Comparison of ENCODE assay signal across 8 cellular contexts in the genomic region with DNA sequence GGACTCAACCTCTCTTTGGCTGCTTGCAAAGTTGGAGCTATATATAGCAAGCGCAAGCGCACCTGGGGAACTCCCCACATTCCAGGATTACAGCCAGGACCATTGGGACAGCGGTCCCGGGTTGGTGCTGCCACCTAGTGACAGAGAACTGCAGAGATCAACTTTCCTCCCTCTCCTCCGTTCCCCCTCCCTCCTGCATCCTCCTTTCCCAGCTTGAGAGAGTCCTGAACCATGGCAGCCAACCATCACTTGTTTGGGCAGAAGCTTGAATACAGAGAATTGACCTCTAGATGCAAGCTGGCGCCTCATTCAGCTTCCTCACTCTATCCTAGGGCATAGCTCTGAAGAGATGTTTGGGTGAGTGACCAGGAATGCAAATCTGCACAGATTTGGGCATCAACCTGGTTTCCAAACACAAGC. TPM values are rescaled to one million over a fixed set of nuclear protein-coding genes. Genes with fewer than 3 reads are reported as not detected.
DNase-seq lines count a peak whose midpoint lies in the region; ATAC-seq and TF ChIP-seq lines count a peak whose summit lies in the region.

No MANE protein-coding gene starts in this region.

- H3K4me3 ChIP-seq in LNCaP clone FGC (ENCODE audit: low read depth, low read length) (no peak overlapping the region), RWPE2 (ENCODE audit: severe bottlenecking) (no peak overlapping the region), left ventricle myocardium inferior (no peak overlapping the region)

- peak; percentile 93 for TF ChIP-seq CTCF in LNCaP clone FGC (IDR thresholded peaks at IDR 0.05; ENCODE audit: control insufficient read depth, extremely low read depth, insufficient read depth)
- peak; percentile 99 for TF ChIP-seq CTCF in RWPE2 (IDR thresholded peaks at IDR 0.05; ENCODE audit: poor library complexity, severe bottlenecking)
- TF ChIP-seq CTCF in left ventricle myocardium inferior (IDR thresholded peaks at IDR 0.05; ENCODE audit: borderline replicate concordance): peak; percentile 81

- no peak overlapping the region for H3K27ac ChIP-seq in RWPE2 (ENCODE audit: poor library complexity, severe bottlenecking)
- H3K27ac ChIP-seq in left ventricle myocardium inferior (replicated peaks): no peak overlapping the region

- DNase-seq in activated gamma-delta T cell treated with Interleukin-2 at 50 U/mL for 16 hours (peak; percentile 36), activated gamma-delta T cell (lab: John Stamatoyannopoulos, UW) (no peak), LNCaP clone FGC (ENCODE audit: low read depth) (peak; percentile 81), RWPE2 (ENCODE audit: low spot score) (peak; percentile 91), anterior cingulate cortex (lab: John Stamatoyannopoulos, UW) (peak in 38 of 58 donors; percentile 5 to 58 (median 21)), left ventricle myocardium inferior (peak; percentile 58), putamen (ENCODE audit: low spot score) (peak; percentile 53)

- ATAC-seq in RWPE2 (ENCODE audit: low read depth): peak; percentile 84
- ATAC-seq in GM21367 (IDR thresholded peaks at IDR 0.05; ENCODE audit: unreplicated experiment): no peak

- H3K4me1 ChIP-seq in RWPE2 (ENCODE audit: insufficient read depth, poor library complexity, severe bottlenecking) (peaks cover 25% of the 10 kb centered on the region), left ventricle myocardium inferior (peaks cover 7% of the 10 kb centered on the region)

- no peaks in the 10 kb centered on the region for H3K27me3 ChIP-seq in RWPE2 (ENCODE audit: insufficient read depth, poor library complexity, severe bottlenecking)
- H3K27me3 ChIP-seq in left ventricle myocardium inferior (ENCODE audit: low read depth): peaks cover 14% of the 10 kb centered on the region

- H3K36me3 ChIP-seq in RWPE2 (ENCODE audit: low read depth): no peaks in the 10 kb centered on the region
- no peaks in the 10 kb centered on the region for H3K36me3 ChIP-seq in left ventricle myocardium inferior

- H3K9me3 ChIP-seq in RWPE2 (ENCODE audit: severe bottlenecking) (no peaks in the 10 kb centered on the region), left ventricle myocardium inferior (replicated peaks) (peaks cover 14% of the 10 kb centered on the region)

- intact Hi-C loops in left ventricle myocardium inferior (cut with micrococcal nuclease): no loop called here

RNA-seq across cellular contexts. Expression of a gene that starts 17.4 kb away (rescaled TPM):
- 3.2 TPM for total RNA-seq in left ventricle myocardium inferior

RNA-seq across cellular contexts. Expression of a gene that starts 38.8 kb away (rescaled TPM):
- 0.93 TPM for total RNA-seq in left ventricle myocardium inferior
